28 cellular contexts compared by ENCODE assay signal in genomic region chr11:21465920-21466319, GRCh38.
"Had no signal": no experiment of that assay in that cellular context is flagged by ENCODE, and none has a peak within 500 bp of the region (broad histone marks: within the 10 kb centered on the region; RNA-seq: fewer than 3 reads in every experiment).

No MANE protein-coding gene starts in this region.

- H3K27me3 ChIP-seq: pancreas, stomach, testis, thyroid gland, transverse colon, upper lobe of left lung, vagina had no signal

- ATAC-seq: mucosa of descending colon; naive thymus-derived CD4-positive, alpha-beta T cell; natural killer cell treated with Interleukin-12 subunit alpha and Interleukin-12 subunit beta and Interleukin-15 and Interleukin-18, amount 100 ng/mL, for 72 hours; pancreas; right cardiac atrium; sciatic nerve; stimulated activated naive B cell treated with anti-CD40 and anti-IgM and Interleukin-4, amounts not matched to agents 10 μg/mL and 1 μg/mL and 100 μg/mL, for 72 hours; stimulated activated naive CD8-positive, alpha-beta T cell treated with anti-CD3 and anti-CD28 coated beads, Interleukin-15, Interleukin-2, amounts not matched to agents 100 U/mL and 50 U/mL, for 24 hours had no signal

- H3K27ac ChIP-seq: left ventricle myocardium inferior, pancreas, prostate gland, skin epidermis, stomach, testis, thyroid gland, transverse colon, upper lobe of left lung, vagina had no signal

- H3K4me1 ChIP-seq: left ventricle myocardium inferior, pancreas, prostate gland, stomach, testis, thyroid gland, transverse colon, upper lobe of left lung, vagina had no signal

- H3K4me1 Mint-ChIP-seq: naive thymus-derived CD4-positive, alpha-beta T cell; stimulated activated naive B cell treated with anti-CD40 and anti-IgM and Interleukin-4, amounts not matched to agents 10 μg/mL and 1 μg/mL and 100 μg/mL, for 72 hours had no signal

- H3K4me3 ChIP-seq: left ventricle myocardium inferior, lung, mucosa of descending colon, pancreas, prostate gland, skin epidermis, stomach, testis, thyroid gland, transverse colon, upper lobe of left lung, vagina had no signal

- DNase-seq: islet precursor cell; left ventricle myocardium inferior; midbrain; mucosa of descending colon; naive thymus-derived CD4-positive, alpha-beta T cell; nucleus accumbens; pancreas; posterior cingulate gyrus; retina; right cardiac atrium; stimulated activated CD4-positive, alpha-beta T cell treated with anti-CD3 and anti-CD28 coated beads, Interleukin-12 subunit alpha, Interleukin-12 subunit beta, amount 100 ng/mL, for 4 hours; stimulated activated CD4-positive, alpha-beta T cell treated with anti-CD3 and anti-CD28 coated beads, Interleukin-15, amount 100 ng/mL, for 24 hours; stimulated activated CD4-positive, alpha-beta T cell treated with anti-CD3 and anti-CD28 coated beads, Interleukin-2, amount 100 ng/mL, for 24 hours; stimulated activated CD4-positive, alpha-beta T cell treated with anti-CD3 and anti-CD28 coated beads, Interleukin-4, amount 100 ng/mL, for 1 hour; stimulated activated naive B cell treated with anti-CD40 and anti-IgM and Interleukin-4, amounts not matched to agents 10 μg/mL and 1 μg/mL and 100 μg/mL, for 72 hours; stimulated activated naive CD8-positive, alpha-beta T cell treated with anti-CD3 and anti-CD28 coated beads, Interleukin-15, Interleukin-2, amounts not matched to agents 100 U/mL and 50 U/mL, for 24 hours; stomach; testis; thyroid gland; transverse colon; upper lobe of left lung had no signal

- H3K9me3 ChIP-seq: left ventricle myocardium inferior, pancreas, prostate gland, testis, thyroid gland, transverse colon, upper lobe of left lung, vagina had no signal

- H3K4me3 Mint-ChIP-seq: naive thymus-derived CD4-positive, alpha-beta T cell; natural killer cell treated with Interleukin-12 subunit alpha and Interleukin-12 subunit beta and Interleukin-15 and Interleukin-18, amount 100 ng/mL, for 72 hours; neural crest cell; stimulated activated naive B cell treated with anti-CD40 and anti-IgM and Interleukin-4, amounts not matched to agents 10 μg/mL and 1 μg/mL and 100 μg/mL, for 72 hours had no signal

- H3K27me3 Mint-ChIP-seq: naive thymus-derived CD4-positive, alpha-beta T cell; natural killer cell treated with Interleukin-12 subunit alpha and Interleukin-12 subunit beta and Interleukin-15 and Interleukin-18, amount 100 ng/mL, for 72 hours; stimulated activated naive B cell treated with anti-CD40 and anti-IgM and Interleukin-4, amounts not matched to agents 10 μg/mL and 1 μg/mL and 100 μg/mL, for 72 hours had no signal

- H3K27ac Mint-ChIP-seq: naive thymus-derived CD4-positive, alpha-beta T cell; natural killer cell treated with Interleukin-12 subunit alpha and Interleukin-12 subunit beta and Interleukin-15 and Interleukin-18, amount 100 ng/mL, for 72 hours; stimulated activated naive B cell treated with anti-CD40 and anti-IgM and Interleukin-4, amounts not matched to agents 10 μg/mL and 1 μg/mL and 100 μg/mL, for 72 hours had no signal

- H3K36me3 Mint-ChIP-seq: naive thymus-derived CD4-positive, alpha-beta T cell; stimulated activated naive B cell treated with anti-CD40 and anti-IgM and Interleukin-4, amounts not matched to agents 10 μg/mL and 1 μg/mL and 100 μg/mL, for 72 hours had no signal

- H3K9me3 Mint-ChIP-seq: neural crest cell had no signal

- H3K36me3 ChIP-seq: left ventricle myocardium inferior, pancreas, prostate gland, stomach, thyroid gland, transverse colon, upper lobe of left lung, vagina had no signal
